In genomic region chr22:24155597-24156145, GRCh38 we compare ENCODE assay signal across 8 cellular contexts. TPM values are rescaled to one million over a fixed set of nuclear protein-coding genes. Genes with fewer than 3 reads are reported as not detected.
DNase-seq lines count a peak whose midpoint lies in the region; ATAC-seq and TF ChIP-seq lines count a peak whose summit lies in the region.

No MANE protein-coding gene starts in this region.

- peak; percentile 69 for TF ChIP-seq CTCF in brain microvascular endothelial cell (IDR thresholded peaks at IDR 0.05; ENCODE audit: low read depth, low read length, missing control alignments)
- TF ChIP-seq CTCF in gastrocnemius medialis (IDR thresholded peaks at IDR 0.05 in 4 of 5, conservative IDR thresholded peaks at IDR 0.05 in 1 of 5): peak; percentile 16 to 57 (median 30)

- peak overlapping the region; percentile 81 for H3K4me3 ChIP-seq in brain microvascular endothelial cell (ENCODE audit: low read depth, low read length)
- peak overlapping the region; percentile 67 for H3K4me3 ChIP-seq in iPS-18a (ENCODE audit: low read length)
- H3K4me3 ChIP-seq in gastrocnemius medialis: peak overlapping the region; percentile 56 to 80 (median 69)

- intact Hi-C loops in gastrocnemius medialis (cut with DNase I; ENCODE audit: low total_unique reads): no loop called here

- H3K9ac ChIP-seq in iPS-18a (ENCODE audit: low read length): peak overlapping the region; percentile 15

- DNase-seq in C1 segment of cervical spinal cord (lab: John Stamatoyannopoulos, UW) (peak in 11 of 14 donors; percentile 18 to 76 (median 51)), GM19238 (ENCODE audit: insufficient read length, low spot score) (peak; percentile 54), HuH-7 (ENCODE audit: low spot score) (peak; percentile 65), T1000 (lab: John Stamatoyannopoulos, UW) (peak; percentile 33), brain microvascular endothelial cell (peak; percentile 25), gastrocnemius medialis (peak; percentile 58 to 77), NCI-H2196 (lab: John Stamatoyannopoulos, UW; ENCODE audit: unreplicated experiment) (no peak)

- H3K27me3 ChIP-seq in brain microvascular endothelial cell (replicated peaks): no peaks in the 10 kb centered on the region
- H3K27me3 ChIP-seq in iPS-18a (ENCODE audit: control insufficient read depth, insufficient read depth, low read length): peaks cover 13% of the 10 kb centered on the region
- no peaks in the 10 kb centered on the region for H3K27me3 ChIP-seq in gastrocnemius medialis

- TF ChIP-seq POLR2A in gastrocnemius medialis (IDR thresholded peaks at IDR 0.05): no peak

- in situ Hi-C loops in brain microvascular endothelial cell (cut with HindIII; ENCODE audit: low pct_ligation_motif_present, low sequenced_read_pairs): no loop called here
- in situ Hi-C loops in gastrocnemius medialis (cut with MboI; ENCODE audit: low sequenced_read_pairs in 4 of 4): no loop called here

- H3K27ac ChIP-seq in brain microvascular endothelial cell (no peak overlapping the region), iPS-18a (ENCODE audit: low read length) (no peak overlapping the region), gastrocnemius medialis (peak overlapping the region; percentile 34 to 76 (median 58))

- ATAC-seq in gastrocnemius medialis: peak; percentile 78 to 84

- H3K4me1 ChIP-seq in iPS-18a (ENCODE audit: control insufficient read depth, low read depth, low read length): peaks cover 7% of the 10 kb centered on the region
- H3K4me1 ChIP-seq in gastrocnemius medialis: peaks cover 3 to 23% of the 10 kb centered on the region in 2 donors

- H3K36me3 ChIP-seq in brain microvascular endothelial cell (replicated peaks): no peaks in the 10 kb centered on the region
- no peaks in the 10 kb centered on the region for H3K36me3 ChIP-seq in iPS-18a (ENCODE audit: control insufficient read depth, low read depth, low read length)
- H3K36me3 ChIP-seq in gastrocnemius medialis: no peaks in the 10 kb centered on the region

- no peaks in the 10 kb centered on the region for H3K9me3 ChIP-seq in iPS-18a (ENCODE audit: control insufficient read depth, low read depth, low read length)
- no peaks in the 10 kb centered on the region for H3K9me3 ChIP-seq in gastrocnemius medialis

RNA-seq across cellular contexts. Expression of gene SUSD2, which starts 25.6 kb away (rescaled TPM):
- 1 to 10 TPM in 3 of 4 donors, under 1 TPM in 1; 0.76 to 4.1 (median 1.6) TPM for total RNA-seq in gastrocnemius medialis

Comparison
In these comparisons a context has a peak if more than half of its experiments do, and no peak if none do; other contexts are left out.
1. H3K27ac ChIP-seq: peak in gastrocnemius medialis (4 of 4); none in brain microvascular endothelial cell (single experiment) and iPS-18a (single experiment).
2. Peak in every context shown above with its lines, with median percentiles within 50 percentile points of each other: H3K4me3 ChIP-seq.